Comparison of ENCODE assay signal across 8 cellular contexts in genomic region chr1:17661546-17662157, GRCh38.
A peak's percentile ranks its signal among the peaks of the same experiment; 100 is the strongest.
DNase-seq lines count a peak whose midpoint lies in the region; ATAC-seq lines count a peak whose summit lies in the region.

No MANE protein-coding gene starts in this region.

- ATAC-seq in GM18868 (IDR thresholded peaks at IDR 0.05; ENCODE audit: unreplicated experiment), result no peak

- DNase-seq in NCI-H510A treated with DMSO at 0.1 percent for 48 hours (lab: John Stamatoyannopoulos, UW) (peak; percentile 43), NCI-H510A (lab: John Stamatoyannopoulos, UW) (no peak), MV-4-11 (lab: John Stamatoyannopoulos, UW) (peak; percentile 25), dermis microvascular lymphatic vessel endothelial cell (ENCODE audit: low read depth in 2 of 2) (peak; percentile 12 to 50), medulla oblongata (ENCODE audit: extremely low spot score) (peak; percentile 76)
- DNase-seq in activated CD4-positive, alpha-beta T cell treated with anti-CD3 and anti-CD28 coated beads for 48 hours, result peak; percentile 76
- peak; percentile 26 to 54 for DNase-seq in stimulated activated CD8-positive, alpha-beta memory T cell treated with anti-CD3 and anti-CD28 coated beads, Interleukin-2, amount 100 ng/mL, for 48 hours (ENCODE audit: low read depth in 2 of 2)
